8 cellular contexts compared by ENCODE assay signal in the genomic region with DNA sequence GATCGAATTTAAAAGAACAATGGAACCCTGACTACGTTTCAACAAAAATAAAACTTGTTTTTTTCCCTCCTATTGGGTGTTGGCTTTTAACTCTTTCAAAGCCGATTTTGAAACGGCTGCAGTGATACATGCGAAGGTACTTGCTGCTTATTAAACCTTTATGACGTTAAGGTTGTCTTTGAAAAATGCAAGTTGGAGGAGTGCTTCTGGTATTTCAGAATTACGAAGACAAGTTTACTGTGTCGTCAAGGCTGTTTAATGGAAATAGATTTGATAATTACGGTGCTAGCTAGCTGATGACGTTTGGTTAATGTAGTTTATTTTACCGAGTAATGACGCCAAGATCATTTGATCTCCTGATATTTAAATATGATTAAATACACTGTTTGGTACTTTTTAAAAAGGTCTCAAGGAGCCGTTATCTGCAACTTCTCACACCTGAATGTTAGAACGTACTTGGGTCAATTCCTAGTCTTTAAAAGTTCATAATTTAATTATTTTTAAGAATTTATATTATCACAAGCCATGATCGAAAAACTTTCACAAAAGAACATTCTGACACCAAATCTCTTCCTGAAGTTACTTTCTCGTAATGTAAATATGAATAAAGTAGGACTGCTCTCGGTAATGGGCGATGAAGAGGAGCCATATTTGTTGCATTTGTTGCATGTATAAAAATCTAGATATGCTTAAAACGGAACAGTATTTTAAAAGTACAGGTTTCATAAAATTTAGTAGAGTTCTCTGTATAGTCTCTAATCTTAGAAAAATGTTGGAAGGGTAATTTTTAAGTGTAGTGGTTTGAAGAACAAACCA. TPM values are rescaled to one million over a fixed set of nuclear protein-coding genes. Genes with fewer than 3 reads are reported as not detected.
A peak's percentile ranks its signal among the peaks of the same experiment; 100 is the strongest.
DNase-seq lines count a peak whose midpoint lies in the region; ATAC-seq and TF ChIP-seq lines count a peak whose summit lies in the region.

No MANE protein-coding gene starts in this region.

- peaks cover 53% of the 10 kb centered on the region for H3K36me3 Mint-ChIP-seq in brain

- intact Hi-C loops in left lung (cut with DNase I): no loop called here
- intact Hi-C loops in thyroid gland (cut with DNase I): loop anchor here (2.0 kb wide), 1 partner anchor 75 kb away; no protein-coding TSS in a partner anchor

- peak overlapping the region; percentile 96 to 100 (median 99) for H3K27ac Mint-ChIP-seq in brain

- TF ChIP-seq POLR2A in thyroid gland (IDR thresholded peaks at IDR 0.05): peak in 1 of 2 donors; percentile 39

- H3K36me3 ChIP-seq in left lung: peaks cover 0 to 26% of the 10 kb centered on the region in 2 donors
- H3K36me3 ChIP-seq in thyroid gland: peaks cover 3 to 14% of the 10 kb centered on the region in 2 donors

- no peaks in the 10 kb centered on the region for H3K27me3 ChIP-seq in left lung
- no peaks in the 10 kb centered on the region for H3K27me3 ChIP-seq in thyroid gland

- H3K9me3 ChIP-seq in left lung: no peaks in the 10 kb centered on the region
- no peaks in the 10 kb centered on the region for H3K9me3 ChIP-seq in thyroid gland

- H3K4me3 ChIP-seq in left lung (peak overlapping the region; percentile 78 to 79), thyroid gland (replicated peaks in 1 of 3) (peak overlapping the region; percentile 68 to 98 (median 80))

- H3K4me3 Mint-ChIP-seq in brain: peak overlapping the region; percentile 95 to 100 (median 97)

- peak overlapping the region; percentile 100 for H3K27ac ChIP-seq in left lung
- H3K27ac ChIP-seq in thyroid gland: peak overlapping the region; percentile 100

- H3K27me3 Mint-ChIP-seq in brain: peaks cover 23% of the 10 kb centered on the region

- ATAC-seq in left lung (no peak), GM19395 (IDR thresholded peaks at IDR 0.05; ENCODE audit: unreplicated experiment) (no peak)

- H3K9me3 Mint-ChIP-seq in brain: peaks cover 0 to 12% (median 0%) of the 10 kb centered on the region in 5 experiments

- H3K4me1 ChIP-seq in left lung (peaks cover 23 to 54% of the 10 kb centered on the region in 2 donors), thyroid gland (peaks cover 26 to 52% of the 10 kb centered on the region in 2 donors)

- H3K4me1 Mint-ChIP-seq in brain: peaks cover 62% of the 10 kb centered on the region

- TF ChIP-seq CTCF in brain (conservative IDR thresholded peaks at IDR 0.05) (no peak), left lung (IDR thresholded peaks at IDR 0.05) (no peak), thyroid gland (IDR thresholded peaks at IDR 0.05) (no peak)

- DNase-seq in NCI-H1436 (lab: John Stamatoyannopoulos, UW) (peak; percentile 38), NCI-H1436 treated with DMSO at 0.1 percent for 48 hours (lab: John Stamatoyannopoulos, UW) (no peak), NCI-H526 (lab: John Stamatoyannopoulos, UW) (peak; percentile 41 to 43), left lung (no peak), thyroid gland (no peak), cerebellum (ENCODE audit: low spot score) (no peak)

- WGBS in thyroid gland, 2 donors: 0 to 1% methylated on average over 19 of the region's 19 CpGs

RNA-seq across cellular contexts. Expression of a gene that starts 16.3 kb away (rescaled TPM):
- polyA plus RNA-seq in brain (ENCODE audit: insufficient read depth, low read depth, low replicate concordance): 28.2 TPM
- 100 to 1,000 TPM; 128 to 135 TPM for total RNA-seq in left lung
- total RNA-seq in thyroid gland: 100 to 1,000 TPM; 149 to 299 (median 213) TPM
- total RNA-seq in cerebellum: 198 TPM

Comparison
In these comparisons a context has a peak if more than half of its experiments do, and no peak if none do; other contexts are left out.
1. DNase-seq: peak in NCI-H1436 (single experiment) and NCI-H526 (2 of 2); none in NCI-H1436 treated with DMSO at 0.1 percent for 48 hours (single experiment), left lung (0 of 2), thyroid gland (0 of 2) and cerebellum (single experiment).